In the genomic region with DNA sequence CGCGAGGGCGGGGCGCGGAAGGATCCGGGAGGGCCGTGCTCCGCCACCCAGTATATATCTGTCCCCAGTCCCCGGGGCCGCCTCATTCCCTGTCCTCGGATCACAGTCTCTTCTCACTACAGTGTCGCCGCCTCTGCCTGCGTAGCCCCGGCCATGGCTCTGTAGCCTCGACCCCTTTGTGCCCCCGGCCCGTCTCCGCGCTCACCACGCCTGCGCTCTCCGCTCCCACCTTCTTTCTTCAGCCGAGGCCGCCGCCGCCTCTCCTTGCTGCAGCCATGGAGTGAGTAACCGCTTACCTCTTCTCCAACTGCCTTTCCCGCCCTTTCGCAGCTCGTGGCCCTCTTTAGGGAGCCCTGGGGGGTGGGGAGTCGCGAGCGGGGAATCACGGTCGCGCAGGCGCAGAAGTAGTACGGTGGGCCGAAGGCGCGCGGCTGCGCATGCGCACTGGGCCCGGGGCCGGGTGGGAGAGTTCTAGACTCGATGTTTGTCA, we compare ENCODE assay signal across 8 cellular contexts. TPM values are rescaled to one million over a fixed set of nuclear protein-coding genes. Genes with fewer than 3 reads are reported as not detected.
DNase-seq lines count a peak whose midpoint lies in the region; ATAC-seq, FAIRE-seq and TF ChIP-seq lines count a peak whose summit lies in the region.

A gene with protein sequence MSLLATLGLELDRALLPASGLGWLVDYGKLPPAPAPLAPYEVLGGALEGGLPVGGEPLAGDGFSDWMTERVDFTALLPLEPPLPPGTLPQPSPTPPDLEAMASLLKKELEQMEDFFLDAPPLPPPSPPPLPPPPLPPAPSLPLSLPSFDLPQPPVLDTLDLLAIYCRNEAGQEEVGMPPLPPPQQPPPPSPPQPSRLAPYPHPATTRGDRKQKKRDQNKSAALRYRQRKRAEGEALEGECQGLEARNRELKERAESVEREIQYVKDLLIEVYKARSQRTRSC (plus strand): TSS at position 85 of the 490 bp plus-strand sequence. CDS start 1,646 bp downstream, outside the sequence.
A gene with protein sequence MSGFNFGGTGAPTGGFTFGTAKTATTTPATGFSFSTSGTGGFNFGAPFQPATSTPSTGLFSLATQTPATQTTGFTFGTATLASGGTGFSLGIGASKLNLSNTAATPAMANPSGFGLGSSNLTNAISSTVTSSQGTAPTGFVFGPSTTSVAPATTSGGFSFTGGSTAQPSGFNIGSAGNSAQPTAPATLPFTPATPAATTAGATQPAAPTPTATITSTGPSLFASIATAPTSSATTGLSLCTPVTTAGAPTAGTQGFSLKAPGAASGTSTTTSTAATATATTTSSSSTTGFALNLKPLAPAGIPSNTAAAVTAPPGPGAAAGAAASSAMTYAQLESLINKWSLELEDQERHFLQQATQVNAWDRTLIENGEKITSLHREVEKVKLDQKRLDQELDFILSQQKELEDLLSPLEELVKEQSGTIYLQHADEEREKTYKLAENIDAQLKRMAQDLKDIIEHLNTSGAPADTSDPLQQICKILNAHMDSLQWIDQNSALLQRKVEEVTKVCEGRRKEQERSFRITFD (minus strand): TSS at position 384 of the 490 bp plus-strand sequence. CDS start 19,697 bp downstream, outside the sequence.

- peak within 1 kb of the TSS; percentile 64 for H3K4me3 ChIP-seq in BE2C (ENCODE audit: low read depth, low read length)
- H3K4me3 ChIP-seq in left lung = peak within 1 kb of the TSS; percentile 99

- intact Hi-C loops in left lung (cut with DNase I) = no loop called here

- H3K4me1 ChIP-seq in BE2C (peaks cover 7% of the 10 kb centered on the region), left lung (peaks cover 0 to 56% of the 10 kb centered on the region in 2 donors)

- H3K36me3 Mint-ChIP-seq in activated CD4-positive, alpha-beta T cell treated with anti-CD3 and anti-CD28 coated beads, Interleukin-2, amount 10 ng/mL, durations not matched to agents 7 days and 5 days (ENCODE audit: low read depth) = peaks cover 50% of the 10 kb centered on the region

- POLR2A ChIA-PET in activated CD4-positive, alpha-beta T cell treated with anti-CD3 and anti-CD28 coated beads, Interleukin-2, amount 10 ng/mL, durations not matched to agents 7 days and 5 days (lab: Charles Lee) = interaction anchor here (0.6 to 2.0 kb wide), 2 partner anchors 32 to 79 kb away, joined by 3 to 4 read pairs; a partner anchor contains a TSS

- CTCF ChIA-PET in activated CD4-positive, alpha-beta T cell treated with anti-CD3 and anti-CD28 coated beads, Interleukin-2, amount 10 ng/mL, durations not matched to agents 7 days and 5 days (lab: Charles Lee) = interaction anchor here (1.1 to 2.6 kb wide), 5 partner anchors 8 to 59 kb away, joined by 3 to 8 read pairs (median 6); no protein-coding TSS in a partner anchor

- peak within 1 kb of the TSS; percentile 93 to 95 for H3K27ac ChIP-seq in left lung

- no peaks in the 10 kb centered on the region for H3K27me3 Mint-ChIP-seq in activated CD4-positive, alpha-beta T cell treated with anti-CD3 and anti-CD28 coated beads, Interleukin-2, amount 10 ng/mL, durations not matched to agents 7 days and 5 days

- H3K4me3 Mint-ChIP-seq in activated CD4-positive, alpha-beta T cell treated with anti-CD3 and anti-CD28 coated beads, Interleukin-2, amount 10 ng/mL, durations not matched to agents 7 days and 5 days = peak within 1 kb of the TSS; percentile 93

- H3K4me1 Mint-ChIP-seq in activated CD4-positive, alpha-beta T cell treated with anti-CD3 and anti-CD28 coated beads, Interleukin-2, amount 10 ng/mL, durations not matched to agents 7 days and 5 days = peaks cover 64% of the 10 kb centered on the region

- H3K36me3 ChIP-seq in BE2C (peaks cover 36% of the 10 kb centered on the region), left lung (peaks cover 0 to 54% of the 10 kb centered on the region in 2 donors)

- DNase-seq in BE2C = peak; percentile 95
- peak; percentile 89 for DNase-seq in GM19239 (ENCODE audit: insufficient read length, low spot score)
- peak; percentile 91 for DNase-seq in NCI-H510A treated with DMSO at 0.1 percent for 48 hours (lab: John Stamatoyannopoulos, UW)
- peak; percentile 92 for DNase-seq in activated CD4-positive, alpha-beta T cell treated with anti-CD3 and anti-CD28 coated beads, Interleukin-2, amount 10 ng/mL, durations not matched to agents 7 days and 5 days
- DNase-seq in cortex of kidney (lab: John Stamatoyannopoulos, UW) = peak; percentile 77
- DNase-seq in left lung = peak; percentile 90 to 95
- DNase-seq in stimulated activated CD4-positive, alpha-beta T cell treated with anti-CD3 and anti-CD28 coated beads, Interleukin-2, amount 100 ng/mL, for 48 hours = peak; percentile 93 to 96

- H3K27me3 ChIP-seq in BE2C (no peaks in the 10 kb centered on the region), left lung (no peaks in the 10 kb centered on the region)

- H3K9me3 Mint-ChIP-seq in activated CD4-positive, alpha-beta T cell treated with anti-CD3 and anti-CD28 coated beads, Interleukin-2, amount 10 ng/mL, durations not matched to agents 7 days and 5 days = no peaks in the 10 kb centered on the region

- H3K9me3 ChIP-seq in BE2C (no peaks in the 10 kb centered on the region), left lung (no peaks in the 10 kb centered on the region)

- no peak for TF ChIP-seq CTCF in BE2C (IDR thresholded peaks at IDR 0.05; ENCODE audit: low read depth, low read length)
- no peak for TF ChIP-seq CTCF in left lung (IDR thresholded peaks at IDR 0.05)

- peak within 1 kb of the TSS; percentile 99 for H3K27ac Mint-ChIP-seq in activated CD4-positive, alpha-beta T cell treated with anti-CD3 and anti-CD28 coated beads, Interleukin-2, amount 10 ng/mL, durations not matched to agents 7 days and 5 days

- no peak for FAIRE-seq in GM19239 (lab: Jason Lieb, UNC)

- ATAC-seq in HG03439 (IDR thresholded peaks at IDR 0.05; ENCODE audit: unreplicated experiment) (peak; percentile 49), left lung (peak; percentile 76)

RNA-seq across cellular contexts. Expression of the first gene that starts in this region (rescaled TPM):
- polyA plus RNA-seq in BE2C (2012; ENCODE audit: insufficient read depth, insufficient read length, low read depth) = 546 TPM
- total RNA-seq in activated CD4-positive, alpha-beta T cell treated with anti-CD3 and anti-CD28 coated beads, Interleukin-2, amount 10 ng/mL, durations not matched to agents 7 days and 5 days = 10 to 100 TPM; 10.5 to 12.1 TPM
- total RNA-seq in left lung = 10 to 100 TPM; 17.4 to 25.0 TPM

RNA-seq across cellular contexts. Expression of the second gene that starts in this region (rescaled TPM):
- 110 TPM for polyA plus RNA-seq in BE2C (2012; ENCODE audit: insufficient read depth, insufficient read length, low read depth)
- 100 to 1,000 TPM; 111 to 127 TPM for total RNA-seq in activated CD4-positive, alpha-beta T cell treated with anti-CD3 and anti-CD28 coated beads, Interleukin-2, amount 10 ng/mL, durations not matched to agents 7 days and 5 days
- total RNA-seq in left lung = 10 to 100 TPM; 39.2 to 61.8 TPM

Comparison
In these comparisons a context has a peak if more than half of its experiments do, and no peak if none do; other contexts are left out.
1. Peak in every context shown above with its lines: DNase-seq, ATAC-seq, H3K4me3 ChIP-seq and H3K27ac ChIP-seq.